Comparison of ENCODE assay signal across 8 cellular contexts in genomic region chr4:145180298-145181090, GRCh38. TPM values are rescaled to one million over a fixed set of nuclear protein-coding genes. Genes with fewer than 3 reads are reported as not detected.
DNase-seq lines count a peak whose midpoint lies in the region; ATAC-seq, FAIRE-seq and TF ChIP-seq lines count a peak whose summit lies in the region.

OTUD4 (minus strand) TSS chr4:145180589; CDS start chr4:145179973, 616 bp downstream.

- H3K4me3 ChIP-seq in SU-DHL-6 (ENCODE audit: insufficient read depth, low read length, poor library complexity, severe bottlenecking) (peak within 1 kb of the TSS; percentile 88), pancreas (peak within 1 kb of the TSS; percentile 38 to 81 (median 49)), tibial artery (peak within 1 kb of the TSS; percentile 84 to 98)

- FAIRE-seq in pancreas (lab: Jason Lieb, UNC) = no peak

- H3K9me3 ChIP-seq in SU-DHL-6 (ENCODE audit: insufficient read depth, low read length) (no peaks in the 10 kb centered on the region), pancreas (no peaks in the 10 kb centered on the region), tibial artery (no peaks in the 10 kb centered on the region)

- peak within 1 kb of the TSS; percentile 91 for H2AFZ ChIP-seq in SU-DHL-6 (ENCODE audit: low read depth, low read length, severe bottlenecking)

- peaks cover 40% of the 10 kb centered on the region for H3K79me2 ChIP-seq in SU-DHL-6 (ENCODE audit: insufficient read depth, low read length)

- H3K4me1 ChIP-seq in pancreas = peaks cover 6 to 20% (median 9%) of the 10 kb centered on the region in 3 donors
- peaks cover 0 to 40% (median 21%) of the 10 kb centered on the region in 4 donors for H3K4me1 ChIP-seq in tibial artery

- TF ChIP-seq CTCF in GM12872 (IDR thresholded peaks at IDR 0.05; ENCODE audit: insufficient read depth, low read depth, low read length) (peak; percentile 35; the same call in 1 of the 3 replicates), SU-DHL-6 (IDR thresholded peaks at IDR 0.05; ENCODE audit: insufficient read depth, low read length, poor library complexity, severe bottlenecking) (no peak), pancreas (IDR thresholded peaks at IDR 0.05) (no peak), tibial artery (IDR thresholded peaks at IDR 0.05) (no peak)

- peak within 1 kb of the TSS; percentile 83 for H3K4me2 ChIP-seq in SU-DHL-6 (ENCODE audit: low read depth, low read length, poor library complexity, severe bottlenecking)

- peak; percentile 68 for DNase-seq in NCI-H128 (lab: John Stamatoyannopoulos, UW; ENCODE audit: unreplicated experiment)
- peak; percentile 90 for DNase-seq in activated naive CD8-positive, alpha-beta T cell treated with anti-CD3 and anti-CD28 coated beads, Interleukin-2, amount 50 U/mL, for 16 hours (ENCODE audit: low read depth, low spot score)
- DNase-seq in Right ventricle myocardium superior = peak; percentile 97
- peak; percentile 95 to 97 (median 96) for DNase-seq in pancreas
- peak; percentile 95 to 97 for DNase-seq in tibial artery

- H3F3A ChIP-seq in SU-DHL-6 (ENCODE audit: insufficient read depth) = peaks cover 9% of the 10 kb centered on the region

- no peaks in the 10 kb centered on the region for H4K20me1 ChIP-seq in SU-DHL-6 (ENCODE audit: low read depth, low read length)

- peak within 1 kb of the TSS; percentile 82 for H3K9ac ChIP-seq in SU-DHL-6 (ENCODE audit: low read length)

- H3K27me3 ChIP-seq in SU-DHL-6 (ENCODE audit: low read length) (no peaks in the 10 kb centered on the region), pancreas (no peaks in the 10 kb centered on the region), tibial artery (no peaks in the 10 kb centered on the region)

- ATAC-seq in HG02678 (IDR thresholded peaks at IDR 0.05; ENCODE audit: unreplicated experiment) (peak; percentile 80), Right ventricle myocardium superior (ENCODE audit: poor library complexity) (peak; percentile 96), pancreas (peak; percentile 88 to 94 (median 90))

- H3K9me2 ChIP-seq in SU-DHL-6 (replicated peaks; ENCODE audit: insufficient read depth, low read length) = no peaks in the 10 kb centered on the region

- intact Hi-C loops in Right ventricle myocardium superior (cut with DNase I) = no loop called here
- intact Hi-C loops in pancreas (cut with DNase I) = no loop called here
- intact Hi-C loops in tibial artery (cut with DNase I; ENCODE audit: low total_unique reads) = loop anchor here (5.0 to 10.0 kb wide), 2 partner anchors 294 to 437 kb away; partner anchors contain the start of gene MMAA

- no peaks in the 10 kb centered on the region for H3K36me3 ChIP-seq in SU-DHL-6 (ENCODE audit: low read length)
- no peaks in the 10 kb centered on the region for H3K36me3 ChIP-seq in pancreas
- H3K36me3 ChIP-seq in tibial artery = no peaks in the 10 kb centered on the region

- H3K27ac ChIP-seq in SU-DHL-6 (ENCODE audit: low read depth, low read length) (peak within 1 kb of the TSS; percentile 91), pancreas (peak within 1 kb of the TSS; percentile 88 to 100 (median 96)), tibial artery (peak within 1 kb of the TSS; percentile 97 to 98)

- 0 to 1% methylated on average over 65 to 94 of the region's 94 CpGs for WGBS in pancreas, 2 donors

RNA-seq across cellular contexts. Expression of gene OTUD4, which starts in this region (rescaled TPM):
- total RNA-seq in Right ventricle myocardium superior = 36.2 TPM
- 10 to 100 TPM; 10.7 to 25.6 (median 13.7) TPM for total RNA-seq in pancreas
- 1 to 10 TPM; 6.9 to 9.3 TPM for polyA plus RNA-seq in pancreas

Comparison
In these comparisons a context has a peak if more than half of its experiments do, and no peak if none do; other contexts are left out.
1. Peak in every context shown above with its lines: DNase-seq, ATAC-seq, H3K4me3 ChIP-seq and H3K27ac ChIP-seq.